Comparison of ENCODE assay signal across 8 cellular contexts in the genomic region with DNA sequence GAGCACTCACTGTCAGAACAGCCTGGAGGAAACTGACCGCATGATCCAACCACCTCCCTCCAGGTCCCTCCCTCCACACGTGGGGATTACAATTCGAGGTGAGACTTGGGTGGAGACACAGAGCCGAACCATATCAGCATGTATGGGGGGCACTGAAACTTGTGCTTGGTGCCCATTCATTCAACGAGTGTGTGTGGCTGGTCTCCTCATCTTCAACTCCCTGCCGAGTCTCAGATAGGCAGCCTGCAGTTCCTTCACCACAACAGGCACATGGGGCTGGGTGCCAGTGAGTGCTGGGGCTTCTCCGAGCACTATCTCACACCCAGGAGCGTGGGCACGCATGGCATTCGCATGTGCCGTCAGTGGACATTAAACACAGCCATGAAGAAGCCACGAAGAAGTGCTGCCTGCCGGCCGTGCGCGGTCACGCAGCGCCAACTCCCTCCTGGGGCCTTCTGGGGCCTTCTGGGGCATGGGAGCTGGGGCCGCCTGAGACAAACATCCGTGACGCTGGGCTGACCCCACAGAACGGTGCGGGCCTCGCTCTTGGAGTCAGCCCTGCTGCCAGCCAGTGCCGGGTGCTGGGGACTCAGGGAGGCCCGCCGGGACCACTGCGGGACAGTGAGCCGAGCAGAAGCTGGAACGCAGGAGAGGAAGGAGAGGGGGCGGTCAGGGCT. TPM values are rescaled to one million over a fixed set of nuclear protein-coding genes. Genes with fewer than 3 reads are reported as not detected.
DNase-seq lines count a peak whose midpoint lies in the region; ATAC-seq and TF ChIP-seq lines count a peak whose summit lies in the region.

No MANE protein-coding gene starts in this region.

- no peak for TF ChIP-seq CTCF in right lobe of liver (IDR thresholded peaks at IDR 0.05)
- no peak for TF ChIP-seq CTCF in upper lobe of right lung (IDR thresholded peaks at IDR 0.05)

- intact Hi-C loops in right lobe of liver (cut with DNase I) = no loop called here
- intact Hi-C loops in upper lobe of right lung (cut with DNase I) = no loop called here

- no peaks in the 10 kb centered on the region for H3K9me3 Mint-ChIP-seq in CD8-positive, alpha-beta memory T cell

- no peak for TF ChIP-seq POLR2A in right lobe of liver (IDR thresholded peaks at IDR 0.05)

- H3K36me3 ChIP-seq in CD8-positive, alpha-beta memory T cell (ENCODE audit: insufficient read depth, low read length) = no peaks in the 10 kb centered on the region
- H3K36me3 ChIP-seq in right lobe of liver = peaks cover 0 to 10% (median 3%) of the 10 kb centered on the region in 4 donors
- H3K36me3 ChIP-seq in upper lobe of right lung = peaks cover 15% of the 10 kb centered on the region

- ATAC-seq in HG03045 (IDR thresholded peaks at IDR 0.05; ENCODE audit: unreplicated experiment) (peak; percentile 5), right lobe of liver (no peak), upper lobe of right lung (no peak), GM21367 (IDR thresholded peaks at IDR 0.05; ENCODE audit: unreplicated experiment) (no peak), HG02571 (IDR thresholded peaks at IDR 0.05; ENCODE audit: unreplicated experiment) (no peak)

- H3K4me3 Mint-ChIP-seq in CD8-positive, alpha-beta memory T cell = peak overlapping the region; percentile 59 to 96 (median 95)

- H3K4me1 ChIP-seq in CD8-positive, alpha-beta memory T cell (ENCODE audit: insufficient read depth, low read length) = peaks cover 39% of the 10 kb centered on the region
- H3K4me1 ChIP-seq in right lobe of liver (peaks cover 0 to 20% (median 9%) of the 10 kb centered on the region in 4 donors), upper lobe of right lung (peaks cover 18% of the 10 kb centered on the region)

- peaks cover 0 to 9% of the 10 kb centered on the region in 2 donors for H3K27me3 Mint-ChIP-seq in CD8-positive, alpha-beta memory T cell

- peak overlapping the region; percentile 66 for H3K27ac ChIP-seq in CD8-positive, alpha-beta memory T cell (ENCODE audit: low read depth, low read length)
- H3K27ac ChIP-seq in adipose tissue (ENCODE audit: low read depth, low read length) (peak overlapping the region; percentile 20), right lobe of liver (peak overlapping the region; percentile 65 to 83 (median 81)), upper lobe of right lung (peak overlapping the region; percentile 89)

- peaks cover 26 to 48% (median 41%) of the 10 kb centered on the region in 3 donors for H3K4me1 Mint-ChIP-seq in CD8-positive, alpha-beta memory T cell

- 40 to 48% (median 46%) methylated on average over 31 of the region's 31 CpGs for WGBS in adipose tissue, 3 donors
- 73% methylated on average over 8 of the region's 31 CpGs for WGBS in right lobe of liver (ENCODE audit: insufficient coverage, low coverage, low lambda C conversion rate, missing lambda C conversion rate)

- peak overlapping the region; percentile 96 for H3K4me3 ChIP-seq in CD8-positive, alpha-beta memory T cell (ENCODE audit: low read length)
- peak overlapping the region; percentile 65 to 94 (median 68) for H3K4me3 ChIP-seq in right lobe of liver
- peak overlapping the region; percentile 92 for H3K4me3 ChIP-seq in upper lobe of right lung

- no peaks in the 10 kb centered on the region for H3K9me3 ChIP-seq in CD8-positive, alpha-beta memory T cell (ENCODE audit: low read length)
- H3K9me3 ChIP-seq in right lobe of liver (no peaks in the 10 kb centered on the region), upper lobe of right lung (no peaks in the 10 kb centered on the region)

- H3K27me3 ChIP-seq in CD8-positive, alpha-beta memory T cell (ENCODE audit: insufficient read depth, low read length, poor library complexity, severe bottlenecking) = no peaks in the 10 kb centered on the region
- H3K27me3 ChIP-seq in right lobe of liver = peaks cover 0 to 6% of the 10 kb centered on the region in 2 donors
- no peaks in the 10 kb centered on the region for H3K27me3 ChIP-seq in upper lobe of right lung

- POLR2A ChIA-PET in CD8-positive, alpha-beta memory T cell (lab: Charles Lee) = interaction anchor here (0.5 to 1.5 kb wide), 6 partner anchors 19 to 136 kb away, joined by 4 to 9 read pairs (median 4); partner anchors contain the start of genes ARFRP1, GMEB2 and ZGPAT

- H3K27ac Mint-ChIP-seq in CD8-positive, alpha-beta memory T cell = peak overlapping the region in 6 of 8 donors; percentile 92 to 98 (median 95)

- no peak for DNase-seq in CD8-positive, alpha-beta memory T cell
- DNase-seq in right lobe of liver (no peak), upper lobe of right lung (no peak), COR-L47 (lab: John Stamatoyannopoulos, UW) (no peak)

- CTCF ChIA-PET in CD8-positive, alpha-beta memory T cell (lab: Charles Lee) = interaction anchor here (1.1 to 1.6 kb wide), 8 partner anchors 11 to 136 kb away, joined by 3 to 12 read pairs (median 5); partner anchors contain the start of genes HELZ2 and PTK6

- peaks cover 0 to 26% (median 0%) of the 10 kb centered on the region in 3 donors for H3K36me3 Mint-ChIP-seq in CD8-positive, alpha-beta memory T cell

RNA-seq across cellular contexts. Expression of gene RTEL1, which starts 0.7 kb away (rescaled TPM):
- total RNA-seq in CD8-positive, alpha-beta memory T cell = 10 to 100 TPM; 52.3 to 54.5 TPM
- polyA plus RNA-seq in CD8-positive, alpha-beta memory T cell = 5.7 TPM
- polyA plus RNA-seq in adipose tissue = 10 to 100 TPM in 2 of 3 donors, 1 to 10 TPM in 1; 7.3 to 16.1 (median 11.8) TPM
- total RNA-seq in right lobe of liver = 10 to 100 TPM in 5 of 6 experiments, 1 to 10 TPM in 1; 9.6 to 16.3 (median 12.4) TPM
- 26.7 TPM for total RNA-seq in upper lobe of right lung

RNA-seq across cellular contexts. Expression of gene STMN3, which starts 4.2 kb away (rescaled TPM):
- total RNA-seq in CD8-positive, alpha-beta memory T cell = 10 to 100 TPM; 21.0 to 21.6 TPM
- polyA plus RNA-seq in CD8-positive, alpha-beta memory T cell = 24.7 TPM
- polyA plus RNA-seq in adipose tissue = 10 to 100 TPM; 10.6 to 16.9 (median 12.6) TPM
- total RNA-seq in right lobe of liver = 1 to 10 TPM in 1 of 6 experiments, under 1 TPM in 5; 0.43 to 1.6 (median 0.77) TPM
- total RNA-seq in upper lobe of right lung = 12.4 TPM

RNA-seq across cellular contexts. Expression of gene GMEB2, which starts 30.5 kb away (rescaled TPM):
- total RNA-seq in CD8-positive, alpha-beta memory T cell = 10 to 100 TPM; 14.3 to 15.5 TPM
- polyA plus RNA-seq in CD8-positive, alpha-beta memory T cell = 14.8 TPM
- polyA plus RNA-seq in adipose tissue = 1 to 10 TPM; 6.9 to 9.6 (median 7.5) TPM
- 1 to 10 TPM; 3.2 to 7.0 (median 5.1) TPM for total RNA-seq in right lobe of liver
- total RNA-seq in upper lobe of right lung = 11.3 TPM

RNA-seq across cellular contexts. Expression of gene TNFRSF6B, which starts 39.1 kb away (rescaled TPM):
- not detected for total RNA-seq in CD8-positive, alpha-beta memory T cell
- 0.22 TPM for polyA plus RNA-seq in CD8-positive, alpha-beta memory T cell
- polyA plus RNA-seq in adipose tissue = 10 to 100 TPM in 1 of 3 donors, 1 to 10 TPM in 2; 7.4 to 92.8 (median 9.3) TPM
- 1 to 10 TPM in 1 of 6 experiments, under 1 TPM in 2, not detected in 3; 0.56 to 1.0 (median 0.62) TPM for total RNA-seq in right lobe of liver
- total RNA-seq in upper lobe of right lung = 14.4 TPM

RNA-seq across cellular contexts. Expression of gene ARFRP1, which starts 50.4 kb away (rescaled TPM):
- total RNA-seq in CD8-positive, alpha-beta memory T cell = 10 to 100 TPM; 63.7 to 72.8 TPM
- polyA plus RNA-seq in CD8-positive, alpha-beta memory T cell = 73.9 TPM
- polyA plus RNA-seq in adipose tissue = 10 to 100 TPM; 26.9 to 50.8 (median 40.9) TPM
- total RNA-seq in right lobe of liver (10 to 100 TPM; 16.0 to 22.2 (median 20.2) TPM), upper lobe of right lung (49.4 TPM)

Comparison
In these comparisons a context has a peak if more than half of its experiments do, and no peak if none do; other contexts are left out.
1. H3K27ac ChIP-seq: peak in every context shown above with its lines; median percentile 89 in upper lobe of right lung; 81 in right lobe of liver; 66 in CD8-positive, alpha-beta memory T cell; 20 in adipose tissue.